In genomic region chr2:241636983-241637232, GRCh38 we compare ENCODE assay signal across 8 cellular contexts. TPM values are rescaled to one million over a fixed set of nuclear protein-coding genes. Genes with fewer than 3 reads are reported as not detected.
DNase-seq lines count a peak whose midpoint lies in the region; ATAC-seq lines count a peak whose summit lies in the region.

Gene THAP4 (minus strand): TSS chr2:241637158. CDS start chr2:241637017, 141 bp downstream.

- no peak within 1 kb of the TSS for H4K5ac ChIP-seq in mesendoderm (ENCODE audit: low read length)

- no peaks in the 10 kb centered on the region for H3K9me3 Mint-ChIP-seq in CD4-positive, CD25-positive, alpha-beta regulatory T cell
- H3K9me3 Mint-ChIP-seq in T-helper 2 cell treated with Interferon-gamma antibody and Interleukin-4, amounts not matched to agents 5 μg/mL and 100 μg/mL, for 36 hours = peaks cover 6% of the 10 kb centered on the region

- no peaks in the 10 kb centered on the region for H3K27me3 ChIP-seq in CD4-positive, CD25-positive, alpha-beta regulatory T cell (ENCODE audit: control insufficient read depth, insufficient read depth, low read length)
- H3K27me3 ChIP-seq in duodenal mucosa (ENCODE audit: control insufficient read depth in 1 of 2, insufficient read depth in 2 of 2, low read length in 2 of 2) = no peaks in the 10 kb centered on the region
- no peaks in the 10 kb centered on the region for H3K27me3 ChIP-seq in mesendoderm (ENCODE audit: insufficient read depth, low read length, poor library complexity)

- H2BK5ac ChIP-seq in mesendoderm (ENCODE audit: low read length) = peak within 1 kb of the TSS; percentile 99

- peak within 1 kb of the TSS; percentile 73 to 91 for H3K9ac ChIP-seq in duodenal mucosa (ENCODE audit: low read depth in 1 of 2, low read length in 2 of 2)
- peak within 1 kb of the TSS; percentile 93 for H3K9ac ChIP-seq in mesendoderm (ENCODE audit: low read length)

- no peaks in the 10 kb centered on the region for H3K27me3 Mint-ChIP-seq in CD4-positive, CD25-positive, alpha-beta regulatory T cell
- H3K27me3 Mint-ChIP-seq in T-helper 2 cell treated with Interferon-gamma antibody and Interleukin-4, amounts not matched to agents 5 μg/mL and 100 μg/mL, for 36 hours (ENCODE audit: low read depth) = no peaks in the 10 kb centered on the region

- peak within 1 kb of the TSS; percentile 56 for H2BK120ac ChIP-seq in mesendoderm (ENCODE audit: low read depth, low read length)

- H3K23ac ChIP-seq in mesendoderm (ENCODE audit: low read length) = peak within 1 kb of the TSS; percentile 66

- H3K4me2 ChIP-seq in mesendoderm (ENCODE audit: low read length) = peak within 1 kb of the TSS; percentile 76

- H3K79me2 ChIP-seq in mesendoderm (ENCODE audit: control insufficient read depth, insufficient read depth, low read length) = peaks cover 57% of the 10 kb centered on the region

- peak within 1 kb of the TSS; percentile 81 for H3K4ac ChIP-seq in mesendoderm (ENCODE audit: low read depth, low read length)

- peak within 1 kb of the TSS; percentile 87 for H4K8ac ChIP-seq in mesendoderm (ENCODE audit: low read depth, low read length)

- H3K4me3 ChIP-seq in CD4-positive, CD25-positive, alpha-beta regulatory T cell (ENCODE audit: low read depth, low read length) = peak within 1 kb of the TSS; percentile 93
- H3K4me3 ChIP-seq in duodenal mucosa (ENCODE audit: low read depth in 1 of 2, low read length in 2 of 2) (peak within 1 kb of the TSS; percentile 81 to 92), mesendoderm (ENCODE audit: low read length) (peak within 1 kb of the TSS; percentile 92)

- peaks cover 27% of the 10 kb centered on the region for H3K4me1 ChIP-seq in CD4-positive, CD25-positive, alpha-beta regulatory T cell (ENCODE audit: control insufficient read depth, insufficient read depth, low read length, poor library complexity, severe bottlenecking)
- peaks cover 28 to 29% of the 10 kb centered on the region in 2 donors for H3K4me1 ChIP-seq in duodenal mucosa (ENCODE audit: control insufficient read depth in 1 of 2, insufficient read depth in 2 of 2, low read length in 2 of 2)
- no peaks in the 10 kb centered on the region for H3K4me1 ChIP-seq in mesendoderm (ENCODE audit: control insufficient read depth, low read depth, low read length)

- peak within 1 kb of the TSS; percentile 94 to 97 (median 96) for H3K27ac Mint-ChIP-seq in CD4-positive, CD25-positive, alpha-beta regulatory T cell
- peak within 1 kb of the TSS; percentile 93 for H3K27ac Mint-ChIP-seq in T-helper 2 cell treated with Interferon-gamma antibody and Interleukin-4, amounts not matched to agents 5 μg/mL and 100 μg/mL, for 36 hours

- DNase-seq in CD4-positive, CD25-positive, alpha-beta regulatory T cell = peak in 2 of 3 donors; percentile 51 to 71
- DNase-seq in GM19240 (ENCODE audit: insufficient read length, low spot score) (peak; percentile 82), mesendoderm (no peak), globus pallidus (ENCODE audit: low spot score) (no peak)
- DNase-seq in T-helper 2 cell treated with Interferon-gamma antibody and Interleukin-4, amounts not matched to agents 5 μg/mL and 100 μg/mL, for 36 hours (ENCODE audit: low spot score) = peak; percentile 72

- H2BK15ac ChIP-seq in mesendoderm (replicated peaks; ENCODE audit: low read depth) = no peak within 1 kb of the TSS

- peaks cover 19 to 60% (median 50%) of the 10 kb centered on the region in 4 donors for H3K4me1 Mint-ChIP-seq in CD4-positive, CD25-positive, alpha-beta regulatory T cell
- H3K4me1 Mint-ChIP-seq in T-helper 2 cell treated with Interferon-gamma antibody and Interleukin-4, amounts not matched to agents 5 μg/mL and 100 μg/mL, for 36 hours (ENCODE audit: low read depth) = peaks cover 34% of the 10 kb centered on the region

- H3K18ac ChIP-seq in mesendoderm (ENCODE audit: low read length) = peak within 1 kb of the TSS; percentile 75

- H3K27ac ChIP-seq in CD4-positive, CD25-positive, alpha-beta regulatory T cell (ENCODE audit: insufficient read depth, low read length, poor library complexity, severe bottlenecking) = peak within 1 kb of the TSS; percentile 88
- H3K27ac ChIP-seq in duodenal mucosa (ENCODE audit: low read depth, low read length) (peak within 1 kb of the TSS; percentile 98), mesendoderm (ENCODE audit: low read depth, low read length) (peak within 1 kb of the TSS; percentile 96), temporal lobe (ENCODE audit: low read depth, low read length) (peak within 1 kb of the TSS; percentile 83)

- no peak within 1 kb of the TSS for H2AK5ac ChIP-seq in mesendoderm (ENCODE audit: low read length)

- no CpG with 5 or more reads among the region's 42 CpGs for WGBS in mesendoderm (ENCODE audit: extremely low coverage, insufficient coverage, low lambda C conversion rate)

- peaks cover 20% of the 10 kb centered on the region for H3K36me3 ChIP-seq in CD4-positive, CD25-positive, alpha-beta regulatory T cell (ENCODE audit: control insufficient read depth, insufficient read depth, low read length)
- H3K36me3 ChIP-seq in duodenal mucosa (ENCODE audit: control insufficient read depth in 1 of 2, insufficient read depth in 2 of 2, low read length in 2 of 2) (peaks cover 17 to 26% of the 10 kb centered on the region in 2 donors), mesendoderm (ENCODE audit: control insufficient read depth, insufficient read depth, low read length) (peaks cover 6% of the 10 kb centered on the region)

- H3K79me1 ChIP-seq in mesendoderm (ENCODE audit: low read length) = peaks cover 31% of the 10 kb centered on the region

- H3K4me3 Mint-ChIP-seq in CD4-positive, CD25-positive, alpha-beta regulatory T cell = peak within 1 kb of the TSS; percentile 89 to 98 (median 92)
- peak within 1 kb of the TSS; percentile 98 for H3K4me3 Mint-ChIP-seq in T-helper 2 cell treated with Interferon-gamma antibody and Interleukin-4, amounts not matched to agents 5 μg/mL and 100 μg/mL, for 36 hours

- peak within 1 kb of the TSS; percentile 99 for H3K56ac ChIP-seq in mesendoderm (ENCODE audit: low read length)

- ATAC-seq in CD4-positive, CD25-positive, alpha-beta regulatory T cell (ENCODE audit: low read depth in 2 of 2) = peak; percentile 66 to 73
- peak; percentile 61 for ATAC-seq in HG03280 (IDR thresholded peaks at IDR 0.05; ENCODE audit: unreplicated experiment)

- peaks cover 3% of the 10 kb centered on the region for H3K36me3 Mint-ChIP-seq in CD4-positive, CD25-positive, alpha-beta regulatory T cell
- H3K36me3 Mint-ChIP-seq in T-helper 2 cell treated with Interferon-gamma antibody and Interleukin-4, amounts not matched to agents 5 μg/mL and 100 μg/mL, for 36 hours (ENCODE audit: low read depth) = peaks cover 36% of the 10 kb centered on the region

- H3K9me3 ChIP-seq in CD4-positive, CD25-positive, alpha-beta regulatory T cell (ENCODE audit: control insufficient read depth in 2 of 2, low read length in 2 of 2) = no peaks in the 10 kb centered on the region
- no peaks in the 10 kb centered on the region for H3K9me3 ChIP-seq in duodenal mucosa (ENCODE audit: control insufficient read depth in 1 of 2, low read length in 2 of 2)

RNA-seq across cellular contexts. Expression of gene THAP4, which starts in this region (rescaled TPM):
- total RNA-seq in CD4-positive, CD25-positive, alpha-beta regulatory T cell = 47.8 TPM
- 10 to 100 TPM; 37.5 to 42.8 (median 39.6) TPM for polyA plus RNA-seq in CD4-positive, CD25-positive, alpha-beta regulatory T cell
- 74.2 TPM for polyA plus RNA-seq in mesendoderm (2013, experiment 1 of 2)
- polyA plus RNA-seq in mesendoderm (2013, experiment 2 of 2) = 76.2 TPM
- 12.0 TPM for total RNA-seq in temporal lobe

Comparison
In these comparisons a context has a peak if more than half of its experiments do, and no peak if none do; other contexts are left out.
1. DNase-seq: peak in CD4-positive, CD25-positive, alpha-beta regulatory T cell (2 of 3), GM19240 (single experiment) and T-helper 2 cell treated with Interferon-gamma antibody and Interleukin-4, amounts not matched to agents 5 μg/mL and 100 μg/mL, for 36 hours (single experiment); none in mesendoderm (single experiment) and globus pallidus (single experiment).
2. Peak in every context shown above with its lines, with median percentiles within 50 percentile points of each other: H3K27ac ChIP-seq and H3K4me3 ChIP-seq.